ENCODE assay signal across 10 cellular contexts in genomic region chr2:43133708-43134570, GRCh38.
DNase-seq lines count a peak whose midpoint lies in the region; ATAC-seq, FAIRE-seq and TF ChIP-seq lines count a peak whose summit lies in the region.
"Had no signal": no experiment of that assay in that cellular context is flagged by ENCODE, and none has a peak within 500 bp of the region (broad histone marks: within the 10 kb centered on the region; RNA-seq: fewer than 3 reads in every experiment).

No MANE protein-coding gene starts in this region.

- no peak overlapping the region for H3K23ac ChIP-seq in neuronal stem cell (ENCODE audit: low read depth, low read length, poor library complexity)

- peak overlapping the region; percentile 90 for H2BK120ac ChIP-seq in neuronal stem cell (ENCODE audit: low read depth, low read length)

- no peaks in the 10 kb centered on the region for H3K27me3 ChIP-seq in neuronal stem cell (ENCODE audit: control insufficient read depth in 3 of 3, insufficient read depth in 3 of 3, low read depth in 1 of 3, low read length in 3 of 3)

- peak overlapping the region; percentile 84 for H3K14ac ChIP-seq in neuronal stem cell (ENCODE audit: low read length)

- H4K8ac ChIP-seq in neuronal stem cell (ENCODE audit: low read depth, low read length), result no peak overlapping the region

- DNase-seq in GM19239 (ENCODE audit: insufficient read length, low spot score) (no peak), T-helper 1 cell (peak; percentile 43 to 90 (median 71)), neuronal stem cell (ENCODE audit: low spot score) (no peak), GM10266 (ENCODE audit: extremely low spot score) (no peak)

- H3K27ac ChIP-seq in neuronal stem cell (replicated peaks; ENCODE audit: low read length), result no peak overlapping the region

- no peaks in the 10 kb centered on the region for H3K9me3 ChIP-seq in neuronal stem cell (replicated peaks in 1 of 2; ENCODE audit: control insufficient read depth in 2 of 2, insufficient read depth in 1 of 2, low read depth in 1 of 2, low read length in 2 of 2)

- H2BK15ac ChIP-seq in neuronal stem cell (ENCODE audit: low read length), result peak overlapping the region; percentile 91

- peaks cover 94% of the 10 kb centered on the region for H3K4me1 Mint-ChIP-seq in activated naive CD8-positive, alpha-beta T cell (ENCODE audit: low read depth)

- H3K36me3 ChIP-seq in neuronal stem cell (replicated peaks in 1 of 2; ENCODE audit: control insufficient read depth in 2 of 2, insufficient read depth in 2 of 2, low read length in 2 of 2), result no peaks in the 10 kb centered on the region

- ATAC-seq in HG02981 (IDR thresholded peaks at IDR 0.05; ENCODE audit: unreplicated experiment) (no peak), GM21528 (IDR thresholded peaks at IDR 0.05; ENCODE audit: low FRiP score, unreplicated experiment) (no peak), HG02852 (IDR thresholded peaks at IDR 0.05; ENCODE audit: unreplicated experiment) (no peak)
- ATAC-seq: HCT116 had no signal

- no peak overlapping the region for H3K4me3 ChIP-seq in neuronal stem cell (ENCODE audit: low read length in 2 of 2)

- H3K4me2 ChIP-seq in neuronal stem cell (ENCODE audit: insufficient read depth, low read length, poor library complexity, severe bottlenecking), result no peak overlapping the region

- peak; percentile 77 for FAIRE-seq in GM19239 (lab: Jason Lieb, UNC)
- FAIRE-seq: colon had no signal

- H2BK12ac ChIP-seq in neuronal stem cell (ENCODE audit: low read length), result peak overlapping the region; percentile 96

- no peak for TF ChIP-seq CTCF in GM10266 (IDR thresholded peaks at IDR 0.05; ENCODE audit: control insufficient read depth, insufficient read depth, low read depth, missing control alignments)

- no peaks in the 10 kb centered on the region for H3K79me1 ChIP-seq in neuronal stem cell (ENCODE audit: low read depth, low read length)

- H3K9me3 Mint-ChIP-seq in activated naive CD8-positive, alpha-beta T cell (ENCODE audit: low read depth), result no peaks in the 10 kb centered on the region

- no peak overlapping the region for H2AFZ ChIP-seq in neuronal stem cell (ENCODE audit: low read length)

- H3K27me3 Mint-ChIP-seq in activated naive CD8-positive, alpha-beta T cell, result no peaks in the 10 kb centered on the region

- H2BK5ac ChIP-seq in neuronal stem cell (ENCODE audit: low read length), result peak overlapping the region; percentile 76

- WGBS in neuronal stem cell (ENCODE audit: extremely low coverage in 2 of 2, insufficient read length in 2 of 2, insufficient replicate concordance in 1 of 2), 2 donors, result no CpG with 5 or more reads among the region's 21 CpGs

- H3K36me3 Mint-ChIP-seq in activated naive CD8-positive, alpha-beta T cell, result no peaks in the 10 kb centered on the region

- H3K27ac Mint-ChIP-seq in activated naive CD8-positive, alpha-beta T cell, result peak overlapping the region; percentile 97

- peak overlapping the region; percentile 69 for H3K4me3 Mint-ChIP-seq in activated naive CD8-positive, alpha-beta T cell

- H4K91ac ChIP-seq in neuronal stem cell (ENCODE audit: low read depth, low read length, poor library complexity), result no peak overlapping the region

- peaks cover 34 to 40% of the 10 kb centered on the region in 2 donors for H3K4me1 ChIP-seq in neuronal stem cell (ENCODE audit: control insufficient read depth in 2 of 2, insufficient read depth in 1 of 2, low read depth in 1 of 2, low read length in 2 of 2)

- peak overlapping the region; percentile 19 for H3K4ac ChIP-seq in neuronal stem cell (ENCODE audit: low read length)

- H3K9ac ChIP-seq in neuronal stem cell (ENCODE audit: low read depth, low read length, poor library complexity), result peak overlapping the region; percentile 26

- peak overlapping the region; percentile 69 for H3K18ac ChIP-seq in neuronal stem cell (ENCODE audit: low read length)

- peak overlapping the region; percentile 91 for H2AK5ac ChIP-seq in neuronal stem cell (ENCODE audit: low read depth, low read length)

Comparison
In these comparisons a context has a peak if more than half of its experiments do, and no peak if none do; other contexts are left out.
1. DNase-seq: peak in T-helper 1 cell (5 of 5); none in GM19239 (single experiment), neuronal stem cell (single experiment) and GM10266 (single experiment).